Comparison of ENCODE assay signal across 4 cellular contexts in the genomic region with DNA sequence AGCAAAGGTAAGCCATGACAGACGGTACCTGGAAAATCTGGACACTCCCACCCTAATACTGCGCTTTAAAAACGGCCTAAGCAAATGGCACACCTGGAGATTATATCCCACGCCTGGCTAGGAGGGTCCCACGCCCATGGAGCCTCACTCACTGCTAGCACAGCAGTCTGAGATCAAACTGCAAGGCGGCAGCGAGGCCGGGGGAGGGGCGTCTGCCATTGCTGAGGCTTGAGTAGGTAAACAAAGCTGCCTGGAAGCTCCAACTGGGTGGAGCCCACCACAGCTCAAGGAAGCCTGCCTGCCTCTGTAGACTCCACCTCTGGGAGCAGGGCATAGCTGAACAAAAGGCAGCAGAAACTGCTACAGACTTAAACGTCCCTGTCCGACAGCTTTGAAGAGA.
DNase-seq lines count a peak whose midpoint lies in the region; ATAC-seq and TF ChIP-seq lines count a peak whose summit lies in the region.
"Not testable (repeated sequence)": the region's sequence is repeated elsewhere in the genome, so short reads cannot be mapped to it uniquely, and the experiment has no call there.

No MANE protein-coding gene starts in this region.

- H3K9me3 Mint-ChIP-seq in WTC11: peaks cover 16% of the 10 kb centered on the region
- H3K9me3 Mint-ChIP-seq in neural progenitor cell: not testable (repeated sequence)

- peak overlapping the region; percentile 10 for H2AFZ ChIP-seq in neural progenitor cell (replicated peaks)

- not testable (repeated sequence) for H3K9me3 ChIP-seq in mucosa of descending colon; neural progenitor cell (ENCODE audit: low read depth)

- H3K4me3 Mint-ChIP-seq in WTC11, neural progenitor cell: not testable (repeated sequence)

- not testable (repeated sequence) for H3K36me3 Mint-ChIP-seq in WTC11, neural progenitor cell

- not testable (repeated sequence) for H3K4me3 ChIP-seq in mucosa of descending colon, neural progenitor cell

- H3K4me2 ChIP-seq in neural progenitor cell: not testable (repeated sequence)

- not testable (repeated sequence) for TF ChIP-seq CTCF in WTC11 (IDR thresholded peaks at IDR 0.05); mucosa of descending colon (IDR thresholded peaks at IDR 0.05); neural progenitor cell (IDR thresholded peaks at IDR 0.05)

- H3K27ac ChIP-seq in neural progenitor cell: not testable (repeated sequence)

- not testable (repeated sequence) for H4K20me1 ChIP-seq in neural progenitor cell (ENCODE audit: low read depth)

- H3K27me3 Mint-ChIP-seq in WTC11 (ENCODE audit: low read depth): peaks cover 14% of the 10 kb centered on the region
- H3K27me3 Mint-ChIP-seq in neural progenitor cell (ENCODE audit: insufficient read depth, low read depth): not testable (repeated sequence)

- intact Hi-C loops in Right ventricle myocardium inferior (cut with DNase I); mucosa of descending colon (cut with DNase I, micrococcal nuclease): not testable (repeated sequence)

- H3K79me2 ChIP-seq in neural progenitor cell (ENCODE audit: low read depth): not testable (repeated sequence)

- not testable (repeated sequence) for H3F3A ChIP-seq in neural progenitor cell (ENCODE audit: low read depth)

- H3K4me1 Mint-ChIP-seq in WTC11: peaks cover 11% of the 10 kb centered on the region
- H3K4me1 Mint-ChIP-seq in neural progenitor cell: not testable (repeated sequence)

- DNase-seq in WTC11 (ENCODE audit: low spot score) (peak; percentile 27), Right ventricle myocardium inferior (ENCODE audit: missing footprints) (peak; percentile 59), mucosa of descending colon (peak in 2 of 3 donors; percentile 29 to 34)
- not testable (repeated sequence) for DNase-seq in neural progenitor cell (ENCODE audit: low spot score)

- H3K9ac ChIP-seq in neural progenitor cell: not testable (repeated sequence)

- not testable (repeated sequence) for H3K36me3 ChIP-seq in mucosa of descending colon (ENCODE audit: low read depth); neural progenitor cell

- ATAC-seq in WTC11, Right ventricle myocardium inferior, mucosa of descending colon: not testable (repeated sequence)

- H3K27me3 ChIP-seq in neural progenitor cell: not testable (repeated sequence)

- POLR2A ChIA-PET in WTC11 (lab: Charles Lee): not testable (repeated sequence)

- CTCF ChIA-PET in WTC11 (lab: Charles Lee): not testable (repeated sequence)

- H3K4me1 ChIP-seq in mucosa of descending colon (ENCODE audit: low read depth); neural progenitor cell: not testable (repeated sequence)

- not testable (repeated sequence) for H3K27ac Mint-ChIP-seq in WTC11, neural progenitor cell
